In the genomic region with DNA sequence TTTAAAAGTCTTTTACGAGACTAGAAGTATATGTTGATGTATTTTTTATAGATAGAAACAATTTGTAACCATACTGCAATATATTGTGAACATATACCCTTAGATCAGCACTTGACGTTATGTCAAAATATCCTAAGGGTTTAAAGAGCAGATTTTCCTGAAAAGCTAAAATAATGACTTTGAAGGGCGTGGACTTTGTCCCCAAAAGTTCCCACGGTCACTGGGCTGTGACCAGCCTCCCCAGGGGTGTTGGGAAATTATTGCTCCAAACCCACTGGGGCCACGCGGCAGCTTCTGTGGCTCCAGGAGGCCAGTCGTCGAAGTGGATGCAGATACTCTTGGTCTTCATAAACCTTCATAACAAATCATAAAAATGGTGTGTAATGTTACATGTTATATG, we compare ENCODE assay signal across 25 cellular contexts.
"Had no signal": no experiment of that assay in that cellular context is flagged by ENCODE, and none has a peak within 500 bp of the region (broad histone marks: within the 10 kb centered on the region; RNA-seq: fewer than 3 reads in every experiment).

No MANE protein-coding gene starts in this region.

- H3K4me1 ChIP-seq: SJSA1 had no signal

- H3K27me3 ChIP-seq: MG63, SJSA1 had no signal

- H3K4me3 ChIP-seq: MG63, SJSA1 had no signal

- DNase-seq: IMR-90, Karpas-422, KG1, MG63, NCI-H1092, NCI-H1105 treated with DMSO at 0.1 percent for 48 hours, NCI-H1417 treated with DMSO at 0.1 percent for 48 hours, NCI-H146, NCI-H1694 treated with DMSO at 0.1 percent for 48 hours, NCI-H1930, NCI-H2081, NCI-H2107, NCI-H226, NCI-H446, NCI-H510A, NCI-H524 treated with DMSO at 0.1 percent for 48 hours, NCI-H69, NCI-H774, Right ventricle myocardium superior, RPMI8226, SIG-M5, SK-N-SH, SW 1271 had no signal

- H3K27ac ChIP-seq: SJSA1 had no signal

- FAIRE-seq: RCC 7860 had no signal

- H3K4me2 ChIP-seq: SK-N-SH had no signal

- H3K9ac ChIP-seq: SK-N-SH had no signal

- H3K9me3 ChIP-seq: MG63, SJSA1, SK-N-SH had no signal
